ENCODE assay signal across 8 cellular contexts in the genomic region with DNA sequence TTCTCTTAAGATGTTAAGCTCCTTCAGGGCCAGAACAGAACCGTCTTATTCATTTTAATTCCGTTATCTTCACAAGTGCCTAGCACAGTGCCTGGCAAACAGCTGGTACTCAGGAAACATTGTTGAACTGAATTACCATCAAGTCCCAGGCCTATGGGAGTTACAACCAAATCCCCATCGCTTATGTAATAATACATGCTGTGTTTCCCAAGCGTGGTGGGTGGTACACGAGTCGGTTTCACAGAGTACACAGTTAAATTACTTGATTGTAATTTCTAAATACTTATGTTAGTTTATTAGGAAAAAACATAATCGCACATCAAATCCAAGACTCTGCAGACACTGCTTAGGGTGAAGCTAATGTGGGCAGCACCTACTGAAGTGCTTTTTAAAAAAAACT. TPM values are rescaled to one million over a fixed set of nuclear protein-coding genes. Genes with fewer than 3 reads are reported as not detected.
DNase-seq lines count a peak whose midpoint lies in the region.

No MANE protein-coding gene starts in this region.

- H3K27ac ChIP-seq in CD8-positive, alpha-beta memory T cell (ENCODE audit: low read depth, low read length): peak overlapping the region; percentile 78
- H3K27ac ChIP-seq in angular gyrus (ENCODE audit: low read depth, low read length) (peak overlapping the region; percentile 97), temporal lobe (ENCODE audit: low read depth, low read length) (peak overlapping the region; percentile 87)

- H3K4me1 Mint-ChIP-seq in CD8-positive, alpha-beta memory T cell: peaks cover 38 to 49% (median 47%) of the 10 kb centered on the region in 3 donors

- POLR2A ChIA-PET in CD8-positive, alpha-beta memory T cell (lab: Charles Lee): interaction anchor here (1.0 kb wide), 1 partner anchor 36 kb away, joined by 3 read pairs; the partner anchor contains the start of gene RPS6KC1

- H3K9me3 Mint-ChIP-seq in CD8-positive, alpha-beta memory T cell: no peaks in the 10 kb centered on the region

- peak in 1 of 5 donors; percentile 6 for DNase-seq in CD8-positive, alpha-beta memory T cell
- DNase-seq in HuH-7 (ENCODE audit: low spot score): peak; percentile 15
- peak; percentile 37 for DNase-seq in kidney glomerular epithelial cell (lab: John Stamatoyannopoulos, UW)
- DNase-seq in DMS53 treated with DMSO at 0.1 percent for 48 hours (lab: John Stamatoyannopoulos, UW; ENCODE audit: unreplicated experiment): no peak
- DNase-seq in NCI-H187 treated with DMSO at 0.1 percent for 48 hours (lab: John Stamatoyannopoulos, UW): no peak
- no peak for DNase-seq in germinal center (ENCODE audit: low spot score)

- H3K9me3 ChIP-seq in CD8-positive, alpha-beta memory T cell (ENCODE audit: low read length): no peaks in the 10 kb centered on the region

- no peaks in the 10 kb centered on the region for H3K36me3 ChIP-seq in CD8-positive, alpha-beta memory T cell (ENCODE audit: insufficient read depth, low read length)

- peaks cover 13% of the 10 kb centered on the region for H3K4me1 ChIP-seq in CD8-positive, alpha-beta memory T cell (ENCODE audit: insufficient read depth, low read length)

- H3K36me3 Mint-ChIP-seq in CD8-positive, alpha-beta memory T cell: peaks cover 0 to 36% (median 5%) of the 10 kb centered on the region in 3 donors

- peak overlapping the region; percentile 80 for H3K4me3 ChIP-seq in CD8-positive, alpha-beta memory T cell (ENCODE audit: low read length)

- CTCF ChIA-PET in CD8-positive, alpha-beta memory T cell (lab: Charles Lee): no interaction called here

- H3K27me3 ChIP-seq in CD8-positive, alpha-beta memory T cell (ENCODE audit: insufficient read depth, low read length, poor library complexity, severe bottlenecking): no peaks in the 10 kb centered on the region

- H3K27me3 Mint-ChIP-seq in CD8-positive, alpha-beta memory T cell: peaks cover 0 to 1% of the 10 kb centered on the region in 2 donors

- peak overlapping the region; percentile 93 to 100 (median 98) for H3K4me3 Mint-ChIP-seq in CD8-positive, alpha-beta memory T cell

- H3K27ac Mint-ChIP-seq in CD8-positive, alpha-beta memory T cell: peak overlapping the region; percentile 82 to 100 (median 99)

RNA-seq across cellular contexts. Expression of gene ANGEL2, which starts 1.0 kb away (rescaled TPM):
- 10 to 100 TPM; 41.2 to 42.5 TPM for total RNA-seq in CD8-positive, alpha-beta memory T cell
- polyA plus RNA-seq in CD8-positive, alpha-beta memory T cell: 32.1 TPM
- total RNA-seq in temporal lobe: 47.9 TPM

RNA-seq across cellular contexts. Expression of gene RPS6KC1, which starts 36.4 kb away (rescaled TPM):
- 1 to 10 TPM; 7.4 to 8.2 TPM for total RNA-seq in CD8-positive, alpha-beta memory T cell
- 7.4 TPM for polyA plus RNA-seq in CD8-positive, alpha-beta memory T cell
- total RNA-seq in temporal lobe: 56.1 TPM

Comparison
In these comparisons a context has a peak if more than half of its experiments do, and no peak if none do; other contexts are left out.
1. DNase-seq: peak in HuH-7 (single experiment) and kidney glomerular epithelial cell (single experiment); none in DMS53 treated with DMSO at 0.1 percent for 48 hours (single experiment), NCI-H187 treated with DMSO at 0.1 percent for 48 hours (single experiment) and germinal center (single experiment).
2. Peak in every context shown above with its lines, with median percentiles within 50 percentile points of each other: H3K27ac ChIP-seq.